ENCODE assay signal across 32 cellular contexts in the genomic region with DNA sequence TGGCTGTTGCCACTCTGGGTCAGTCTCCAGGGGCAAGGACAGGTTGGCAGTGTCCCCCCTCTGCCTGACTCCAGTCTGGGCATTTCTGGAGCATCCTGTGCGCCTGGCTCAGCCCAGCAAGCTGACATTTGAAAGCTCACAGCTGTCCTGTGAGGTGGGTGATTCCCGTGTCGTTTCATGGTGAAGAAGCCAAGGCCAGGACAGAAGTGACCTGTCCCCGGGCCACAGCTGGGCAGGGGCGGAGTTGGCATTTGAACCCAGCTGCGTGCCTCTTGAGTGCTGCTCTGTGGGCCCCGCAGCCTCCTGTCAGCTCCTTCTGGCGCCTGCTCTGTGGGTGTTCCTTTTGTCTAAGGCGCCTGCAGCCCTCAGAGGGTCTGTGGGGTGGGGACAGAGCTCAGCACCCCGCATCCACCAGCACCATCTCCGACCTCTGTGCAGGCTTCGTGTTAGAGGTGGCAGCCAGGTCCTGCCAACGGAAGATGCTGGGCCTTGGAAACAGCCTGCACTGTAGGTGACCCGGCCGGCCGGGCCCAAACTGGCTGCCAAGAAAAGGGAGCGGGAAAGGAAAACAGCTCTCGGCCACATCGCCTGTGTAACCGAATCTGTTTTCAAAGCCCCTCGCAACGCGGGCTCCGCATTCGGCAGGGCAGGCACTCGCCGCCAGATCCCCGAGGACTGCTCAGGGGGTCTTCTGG. TPM values are rescaled to one million over a fixed set of nuclear protein-coding genes. Genes with fewer than 3 reads are reported as not detected.
DNase-seq lines count a peak whose midpoint lies in the region; ATAC-seq and TF ChIP-seq lines count a peak whose summit lies in the region.
"Had no signal": no experiment of that assay in that cellular context is flagged by ENCODE, and none has a peak within 500 bp of the region (broad histone marks: within the 10 kb centered on the region; RNA-seq: fewer than 3 reads in every experiment).

No MANE protein-coding gene starts in this region.

- no peak overlapping the region for H3K4me3 Mint-ChIP-seq in MCF 10A (ENCODE audit: unreplicated experiment)
- H3K4me3 Mint-ChIP-seq: activated T-cell treated with anti-CD3 and anti-CD28 coated beads, Interleukin-2, amount 50 U/mL, for 24 hours; natural killer cell; stimulated activated memory B cell treated with anti-CD40 and anti-IgM and Interleukin-4, amounts not matched to agents 10 μg/mL and 1 μg/mL and 100 μg/mL, for 72 hours had no signal

- no peaks in the 10 kb centered on the region for H3K36me3 Mint-ChIP-seq in MCF 10A (ENCODE audit: insufficient read depth, unreplicated experiment)
- H3K36me3 Mint-ChIP-seq: CD4-positive, alpha-beta memory T cell; natural killer cell; stimulated activated memory B cell treated with anti-CD40 and anti-IgM and Interleukin-4, amounts not matched to agents 10 μg/mL and 1 μg/mL and 100 μg/mL, for 72 hours had no signal

- POLR2A ChIA-PET in HEK293 (lab: Yijun Ruan, JAX): no interaction called here
- POLR2A ChIA-PET in Panc1 (lab: Charles Lee): interaction anchor here (1.8 kb wide), 1 partner anchor 142 kb away, joined by 14 read pairs; no protein-coding TSS in a partner anchor
- POLR2A ChIA-PET in MCF 10A (lab: Yijun Ruan, JAX): interaction anchor here (1.0 kb wide), 1 partner anchor 14 kb away, joined by 3 read pairs; no protein-coding TSS in a partner anchor

- H3K9me3 ChIP-seq in HEK293 (ENCODE audit: control insufficient read depth, insufficient read depth, low read depth, low read length) (no peaks in the 10 kb centered on the region), Panc1 (ENCODE audit: control insufficient read depth, insufficient read depth, low read depth, low read length) (no peaks in the 10 kb centered on the region), iPS-18a (ENCODE audit: control insufficient read depth, low read depth, low read length) (no peaks in the 10 kb centered on the region)
- H3K9me3 ChIP-seq: gastroesophageal sphincter, pancreas, right lobe of liver, testis had no signal

- BruUV-seq in Panc1 (replicated peaks; lab: Mats Ljungman, UMichigan) (no TSS peak), MCF 10A (replicated peaks; lab: Mats Ljungman, UMichigan) (no TSS peak)

- DNase-seq in Panc1 (ENCODE audit: low read depth, low spot score) (no peak), retina (peak; percentile 63), NCI-H2081 (lab: John Stamatoyannopoulos, UW) (no peak), MCF 10A (ENCODE audit: unreplicated experiment) (no peak), HuH-7.5 (ENCODE audit: low spot score) (no peak)
- DNase-seq: activated CD4-positive, alpha-beta T cell treated with anti-CD3 and anti-CD28 coated beads for 48 hours; activated gamma-delta T cell treated with Interleukin-2 at 50 U/mL for 16 hours; activated T-cell treated with anti-CD3 and anti-CD28 coated beads, Interleukin-2, amount 50 U/mL, for 24 hours; CD4-positive, alpha-beta memory T cell; dorsolateral prefrontal cortex; GOT3; hippocampal formation; IMR-90; natural killer cell; NCI-H1092; NCI-H187; NCI-H526 treated with DMSO at 0.1 percent for 48 hours; pancreas; right lobe of liver; stimulated activated CD4-positive, alpha-beta T cell treated with anti-CD3 and anti-CD28 coated beads, Interleukin-4, amount 100 ng/mL, for 4 hours had no signal

- H3K4me1 ChIP-seq in HEK293 (ENCODE audit: control insufficient read depth, insufficient read depth, low read length) (no peaks in the 10 kb centered on the region), Panc1 (ENCODE audit: control insufficient read depth, insufficient read depth, low read length) (peaks cover 80% of the 10 kb centered on the region), iPS-18a (ENCODE audit: control insufficient read depth, low read depth, low read length) (peaks cover 12% of the 10 kb centered on the region)

- CTCF ChIA-PET in HEK293 (lab: Yijun Ruan, JAX): interaction anchor here (0.6 kb wide), 1 partner anchor 114 kb away, joined by 3 read pairs; no protein-coding TSS in a partner anchor
- CTCF ChIA-PET in Panc1 (lab: Charles Lee): interaction anchor here (0.6 to 1.3 kb wide), 3 partner anchors 9 to 309 kb away, joined by 3 to 8 read pairs (median 3); no protein-coding TSS in a partner anchor
- CTCF ChIA-PET in MCF 10A (lab: Yijun Ruan, JAX): interaction anchor here (0.6 to 0.8 kb wide), 4 partner anchors 11 to 754 kb away, joined by 3 to 4 read pairs (median 3); a partner anchor contains a TSS

- peaks cover 56% of the 10 kb centered on the region for H3K27me3 Mint-ChIP-seq in MCF 10A (ENCODE audit: insufficient read depth, unreplicated experiment)

- H3K9ac ChIP-seq in iPS-18a (ENCODE audit: low read length): no peak overlapping the region

- H3K36me3 ChIP-seq in HEK293 (ENCODE audit: control insufficient read depth in 2 of 2, insufficient read depth in 1 of 2, low read length in 2 of 2): no peaks in the 10 kb centered on the region
- H3K36me3 ChIP-seq in Panc1 (ENCODE audit: control insufficient read depth, insufficient read depth, low read length): no peaks in the 10 kb centered on the region
- H3K36me3 ChIP-seq in iPS-18a (ENCODE audit: control insufficient read depth, low read depth, low read length): no peaks in the 10 kb centered on the region
- H3K36me3 ChIP-seq: gastroesophageal sphincter, pancreas, right lobe of liver had no signal

- in situ Hi-C loops in Panc1 (cut with HindIII; ENCODE audit: low pct_unique_long_range_greater_than_20kb, low sequenced_read_pairs): no loop called here

- ATAC-seq in Panc1: 0 out of 2 replicates have a peak, but pooled peaks have one; percentile 3
- no peak for ATAC-seq in GM18909 (IDR thresholded peaks at IDR 0.05; ENCODE audit: poor library complexity, unreplicated experiment)
- ATAC-seq: gastroesophageal sphincter, pancreas, SK-N-SH treated with all-trans-retinoic acid at 6 μM for 48 hours had no signal

- H3K9me3 Mint-ChIP-seq in MCF 10A (ENCODE audit: unreplicated experiment): no peaks in the 10 kb centered on the region
- H3K9me3 Mint-ChIP-seq: activated T-cell treated with anti-CD3 and anti-CD28 coated beads, Interleukin-2, amount 50 U/mL, for 24 hours; CD4-positive, alpha-beta memory T cell; natural killer cell; stimulated activated memory B cell treated with anti-CD40 and anti-IgM and Interleukin-4, amounts not matched to agents 10 μg/mL and 1 μg/mL and 100 μg/mL, for 72 hours had no signal

- intact Hi-C loops in Panc1 (cut with micrococcal nuclease; ENCODE audit: unreplicated experiment) (no loop called here), MCF 10A (cut with micrococcal nuclease) (no loop called here)

- H3K4me1 Mint-ChIP-seq in MCF 10A (ENCODE audit: insufficient read depth, unreplicated experiment): no peaks in the 10 kb centered on the region

- H3K27ac Mint-ChIP-seq in MCF 10A (ENCODE audit: low read depth, unreplicated experiment): no peak overlapping the region
- H3K27ac Mint-ChIP-seq: activated T-cell treated with anti-CD3 and anti-CD28 coated beads, Interleukin-2, amount 50 U/mL, for 24 hours; CD4-positive, alpha-beta memory T cell; natural killer cell; stimulated activated memory B cell treated with anti-CD40 and anti-IgM and Interleukin-4, amounts not matched to agents 10 μg/mL and 1 μg/mL and 100 μg/mL, for 72 hours had no signal

- H3K27me3 ChIP-seq in Panc1 (ENCODE audit: control insufficient read depth, insufficient read depth, low read length): no peaks in the 10 kb centered on the region
- H3K27me3 ChIP-seq in iPS-18a (ENCODE audit: control insufficient read depth, insufficient read depth, low read length): peaks cover 95% of the 10 kb centered on the region
- H3K27me3 ChIP-seq: testis had no signal

- H3K4me3 ChIP-seq in HEK293 (ENCODE audit: low read depth, low read length) (no peak overlapping the region), Panc1 (ENCODE audit: low read depth in 2 of 2, low read length in 2 of 2) (no peak overlapping the region), iPS-18a (ENCODE audit: low read length) (peak overlapping the region; percentile 21)
- H3K4me3 ChIP-seq: gastroesophageal sphincter, pancreas, right lobe of liver, testis had no signal

- no peak for TF ChIP-seq CTCF in HEK293 (tag by site-specific recombination; IDR thresholded peaks at IDR 0.05)
- TF ChIP-seq CTCF in Panc1 (IDR thresholded peaks at IDR 0.05): no peak
- no peak for TF ChIP-seq CTCF in MCF 10A (IDR thresholded peaks at IDR 0.05; ENCODE audit: unreplicated experiment)

- H3K27ac ChIP-seq in HEK293 (ENCODE audit: extremely low read depth, low read depth, low read length) (no peak overlapping the region), Panc1 (ENCODE audit: low read length) (peak overlapping the region; percentile 88), iPS-18a (ENCODE audit: low read length) (no peak overlapping the region)
- H3K27ac ChIP-seq: dorsolateral prefrontal cortex, gastroesophageal sphincter, pancreas, right lobe of liver, RWPE1, testis, VCaP had no signal

TF ChIP-seq in HEK293, 187 proteins besides CTCF, POLR2A, EP300 and RAD21:
- TF ChIP-seq ZNF777 (tag by site-specific recombination; IDR thresholded peaks at IDR 0.05; ENCODE audit: borderline replicate concordance) (no peak), ZFP69B (tag by site-specific recombination; IDR thresholded peaks at IDR 0.05) (0 out of 2 replicates have a peak, but pooled peaks have one; percentile 45)
- TF ChIP-seq, protein P1, sequence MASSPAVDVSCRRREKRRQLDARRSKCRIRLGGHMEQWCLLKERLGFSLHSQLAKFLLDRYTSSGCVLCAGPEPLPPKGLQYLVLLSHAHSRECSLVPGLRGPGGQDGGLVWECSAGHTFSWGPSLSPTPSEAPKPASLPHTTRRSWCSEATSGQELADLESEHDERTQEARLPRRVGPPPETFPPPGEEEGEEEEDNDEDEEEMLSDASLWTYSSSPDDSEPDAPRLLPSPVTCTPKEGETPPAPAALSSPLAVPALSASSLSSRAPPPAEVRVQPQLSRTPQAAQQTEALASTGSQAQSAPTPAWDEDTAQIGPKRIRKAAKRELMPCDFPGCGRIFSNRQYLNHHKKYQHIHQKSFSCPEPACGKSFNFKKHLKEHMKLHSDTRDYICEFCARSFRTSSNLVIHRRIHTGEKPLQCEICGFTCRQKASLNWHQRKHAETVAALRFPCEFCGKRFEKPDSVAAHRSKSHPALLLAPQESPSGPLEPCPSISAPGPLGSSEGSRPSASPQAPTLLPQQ (tag by site-specific recombination; IDR thresholded peaks at IDR 0.05): 0 out of 2 replicates have a peak, but pooled peaks have one; percentile 49
TF ChIP-seq in HEK293: peak in this region for 2.

RNA-seq across cellular contexts. Expression of a gene that starts 5.8 kb away (rescaled TPM):
- total RNA-seq in Panc1 (2021; ENCODE audit: unreplicated experiment) (53.2 TPM), MCF 10A (2022) (not detected in 2 replicates)
- polyA plus RNA-seq in Panc1 (2012; ENCODE audit: insufficient read length): 45.6 TPM
- total RNA-seq: astrocyte; CD4-positive, alpha-beta memory T cell; IMR-90; natural killer cell; T-helper 2 cell treated with Interferon-gamma antibody and Interleukin-4, amounts not matched to agents 100 ng/mL and 5 ng/mL, for 36 hours had no signal
- polyA plus RNA-seq: CD4-positive, alpha-beta memory T cell; IMR-90 had no signal

RNA-seq across cellular contexts. Expression of a gene that starts 54.2 kb away (rescaled TPM):
- not detected for total RNA-seq in Panc1 (2021; ENCODE audit: unreplicated experiment)
- not detected for polyA plus RNA-seq in Panc1 (2012; ENCODE audit: insufficient read length)
- total RNA-seq in MCF 10A (2022): not detected in 2 replicates
- total RNA-seq: CD4-positive, alpha-beta memory T cell; fibroblast of lung; IMR-90; natural killer cell; right lobe of liver; T-helper 2 cell treated with Interferon-gamma antibody and Interleukin-4, amounts not matched to agents 100 ng/mL and 5 ng/mL, for 36 hours had no signal
- polyA plus RNA-seq: CD4-positive, alpha-beta memory T cell; fibroblast of lung; IMR-90 had no signal

Comparison
In these comparisons a context has a peak if more than half of its experiments do, and no peak if none do; other contexts are left out.
1. RNA of a gene that starts 5.8 kb away (total RNA-seq): 53.2 TPM in Panc1 (single experiment); not detected in MCF 10A; every median in the first group is over 10 times any median in the second.